20 cellular contexts compared by ENCODE assay signal in genomic region chr17:79927688-79928501, GRCh38.
DNase-seq lines count a peak whose midpoint lies in the region; ATAC-seq, FAIRE-seq and TF ChIP-seq lines count a peak whose summit lies in the region.
"Had no signal": no experiment of that assay in that cellular context is flagged by ENCODE, and none has a peak within 500 bp of the region (broad histone marks: within the 10 kb centered on the region; RNA-seq: fewer than 3 reads in every experiment).

No MANE protein-coding gene starts in this region.

- no peaks in the 10 kb centered on the region for H3K79me1 ChIP-seq in trophoblast cell (ENCODE audit: low read length)

- peak overlapping the region; percentile 11 for H3K4me3 Mint-ChIP-seq in memory B cell
- no peak overlapping the region for H3K4me3 Mint-ChIP-seq in glutamatergic neuron (ENCODE audit: unreplicated experiment)
- H3K4me3 Mint-ChIP-seq: HFFc6 had no signal

- intact Hi-C loops in HepG2 (cut with micrococcal nuclease; ENCODE audit: unreplicated experiment) (loop anchor here (5.0 kb wide), 1 partner anchor 81 kb away; no protein-coding TSS in a partner anchor), right lobe of liver (cut with DNase I) (loop anchor here in 1 of 2 donors (10.0 kb wide), 1 partner anchor 57 kb away; no protein-coding TSS in a partner anchor)

- H4K91ac ChIP-seq in trophoblast cell (ENCODE audit: low read depth, low read length), result no peak overlapping the region

- no peaks in the 10 kb centered on the region for H4K20me1 ChIP-seq in HepG2 (ENCODE audit: insufficient read depth, low read length)
- no peaks in the 10 kb centered on the region for H4K20me1 ChIP-seq in OCI-LY3 (ENCODE audit: insufficient read depth, low read length)

- H4K8ac ChIP-seq in trophoblast cell (ENCODE audit: low read depth, low read length), result no peak overlapping the region

- H3K27ac Mint-ChIP-seq in memory B cell, result no peak overlapping the region
- H3K27ac Mint-ChIP-seq in glutamatergic neuron (ENCODE audit: unreplicated experiment), result no peak overlapping the region
- H3K27ac Mint-ChIP-seq: HFFc6 had no signal

- H3K36me3 Mint-ChIP-seq in memory B cell, result no peaks in the 10 kb centered on the region
- H3K36me3 Mint-ChIP-seq in glutamatergic neuron (ENCODE audit: unreplicated experiment), result no peaks in the 10 kb centered on the region
- H3K36me3 Mint-ChIP-seq: CD8-positive, alpha-beta memory T cell had no signal

- H3K9ac ChIP-seq in HepG2 (ENCODE audit: insufficient read depth, low read depth, low read length) (no peak overlapping the region), OCI-LY3 (ENCODE audit: low read length) (peak overlapping the region; percentile 77; the same call in 1 of the 2 replicates), trophoblast cell (ENCODE audit: low read length) (no peak overlapping the region)

- no peak for DNase-seq in HepG2 (ENCODE audit: low spot score)
- DNase-seq in right lobe of liver, result no peak
- DNase-seq in memory B cell (ENCODE audit: low spot score in 2 of 2), result no peak
- DNase-seq in glutamatergic neuron, result no peak
- DNase-seq in trophoblast cell, result no peak
- DNase-seq: AML-193, DMS153, GOT3, HFFc6, Kasumi-1, NCI-H1105 treated with DMSO at 0.1 percent for 48 hours, NCI-H187 treated with DMSO at 0.1 percent for 48 hours, NCI-H2171, NCI-H510A treated with DMSO at 0.1 percent for 48 hours, Peyer's patch, SHP77 had no signal

- H3K27me3 Mint-ChIP-seq in memory B cell (peaks cover 1% of the 10 kb centered on the region), glutamatergic neuron (ENCODE audit: unreplicated experiment) (peaks cover 16% of the 10 kb centered on the region)

- no peak overlapping the region for H3K23ac ChIP-seq in trophoblast cell (ENCODE audit: low read length)

- H3K27ac ChIP-seq in HepG2 (ENCODE audit: extremely low read length, insufficient read depth, low read length) (no peak overlapping the region), right lobe of liver (no peak overlapping the region), OCI-LY3 (ENCODE audit: low read length) (peak overlapping the region; percentile 98), trophoblast cell (ENCODE audit: low read depth, low read length) (no peak overlapping the region)

- CTCF ChIA-PET in HepG2 (lab: Yijun Ruan, JAX; ENCODE audit: low intra/inter-chr PET ratio, low total read pairs), result no interaction called here

- FAIRE-seq in HepG2 (lab: Jason Lieb, UNC), result no peak

- no peak overlapping the region for H2AFZ ChIP-seq in HepG2 (ENCODE audit: low read length)
- no peak overlapping the region for H2AFZ ChIP-seq in OCI-LY3 (ENCODE audit: low read depth, low read length)
- no peak overlapping the region for H2AFZ ChIP-seq in trophoblast cell (ENCODE audit: insufficient read depth, low read length, poor library complexity)

- H3K18ac ChIP-seq in trophoblast cell (ENCODE audit: low read length), result no peak overlapping the region

- no peaks in the 10 kb centered on the region for H3K27me3 ChIP-seq in HepG2 (ENCODE audit: control insufficient read depth in 1 of 2, insufficient read depth in 2 of 2, low read length in 2 of 2)
- no peaks in the 10 kb centered on the region for H3K27me3 ChIP-seq in right lobe of liver
- no peaks in the 10 kb centered on the region for H3K27me3 ChIP-seq in OCI-LY3 (ENCODE audit: low read depth, low read length)
- H3K27me3 ChIP-seq in trophoblast cell (ENCODE audit: insufficient read depth, low read length), result peaks cover 22% of the 10 kb centered on the region
- H3K27me3 ChIP-seq: Peyer's patch had no signal

- H3K4ac ChIP-seq in trophoblast cell (ENCODE audit: low read depth, low read length), result no peak overlapping the region

- no peak for TF ChIP-seq EP300 in HepG2 (IDR thresholded peaks at IDR 0.05; ENCODE audit: low read depth in 2 of 2, low read length in 2 of 2)
- TF ChIP-seq EP300 in HepG2 (CRISPR knock-in tag; IDR thresholded peaks at IDR 0.05; ENCODE audit: borderline replicate concordance), result peak; percentile 24; the same call in 1 of the 2 replicates

- WGBS in HepG2 (ENCODE audit: low lambda C conversion rate), result 66% methylated on average over 13 of the region's 13 CpGs
- 59% methylated on average over 2 of the region's 13 CpGs for WGBS in right lobe of liver (ENCODE audit: insufficient coverage, low coverage, low lambda C conversion rate, missing lambda C conversion rate)
- 100% methylated on average over 1 of the region's 13 CpGs for WGBS in trophoblast cell (ENCODE audit: extremely low coverage, insufficient coverage, insufficient read length)

- no peak overlapping the region for H2AK5ac ChIP-seq in trophoblast cell (ENCODE audit: low read length)

- no peak overlapping the region for H3K14ac ChIP-seq in trophoblast cell (ENCODE audit: low read length)

- no peak overlapping the region for H2BK12ac ChIP-seq in trophoblast cell (ENCODE audit: low read length)

- H3K9me3 Mint-ChIP-seq in memory B cell (no peaks in the 10 kb centered on the region), glutamatergic neuron (ENCODE audit: unreplicated experiment) (peaks cover 13% of the 10 kb centered on the region)
- H3K9me3 Mint-ChIP-seq: CD8-positive, alpha-beta memory T cell; HFFc6 had no signal

- TF ChIP-seq POLR2A in HepG2 (IDR thresholded peaks at IDR 0.05; ENCODE audit: insufficient read depth in 1 of 2, low read depth in 2 of 2, low read length in 2 of 2), result no peak
- TF ChIP-seq POLR2A in right lobe of liver (IDR thresholded peaks at IDR 0.05), result no peak

- POLR2A ChIA-PET in HepG2 (lab: Yijun Ruan, JAX), result interaction anchor here (1.6 to 3.4 kb wide), 8 partner anchors 59 to 110 kb away, joined by 4 to 76 read pairs (median 8); no protein-coding TSS in a partner anchor

- H3K36me3 ChIP-seq in HepG2 (replicated peaks in 1 of 2; ENCODE audit: control insufficient read depth in 1 of 2, insufficient read depth in 2 of 2, low read length in 2 of 2) (no peaks in the 10 kb centered on the region), right lobe of liver (no peaks in the 10 kb centered on the region), OCI-LY3 (replicated peaks; ENCODE audit: low read depth, low read length) (no peaks in the 10 kb centered on the region), trophoblast cell (ENCODE audit: control insufficient read depth in 1 of 2, insufficient read depth in 2 of 2, low read length in 2 of 2) (no peaks in the 10 kb centered on the region)
- H3K36me3 ChIP-seq: Peyer's patch had no signal

- in situ Hi-C loops in HepG2 (cut with HindIII; ENCODE audit: extremely low pct_ligation_motif_present, low pct_unique_long_range_greater_than_20kb), result loop anchor here (5.0 kb wide), 2 partner anchors 64 to 86 kb away; no protein-coding TSS in a partner anchor

- H2BK120ac ChIP-seq in trophoblast cell (ENCODE audit: insufficient read depth, low read length, poor library complexity), result no peak overlapping the region

- no peak overlapping the region for H2BK5ac ChIP-seq in trophoblast cell (ENCODE audit: low read depth, low read length, poor library complexity)

- H3K9me3 ChIP-seq in HepG2 (ENCODE audit: low read length) (no peaks in the 10 kb centered on the region), right lobe of liver (no peaks in the 10 kb centered on the region), OCI-LY3 (ENCODE audit: insufficient read depth, low read length) (no peaks in the 10 kb centered on the region), trophoblast cell (ENCODE audit: insufficient read depth, low read depth, low read length) (peaks cover 2% of the 10 kb centered on the region)
- H3K9me3 ChIP-seq: Peyer's patch had no signal

- H3K4me3 ChIP-seq in HepG2 (replicated peaks in 1 of 3; ENCODE audit: insufficient read depth in 1 of 3, low read depth in 2 of 3, low read length in 3 of 3), result peak overlapping the region in 1 of 3 experiments; percentile 53; a peak in 2 of 6 replicates
- H3K4me3 ChIP-seq in right lobe of liver, result no peak overlapping the region
- no peak overlapping the region for H3K4me3 ChIP-seq in OCI-LY3 (ENCODE audit: low read length)
- no peak overlapping the region for H3K4me3 ChIP-seq in trophoblast cell (ENCODE audit: low read depth, low read length)
- H3K4me3 ChIP-seq: Peyer's patch had no signal

- ATAC-seq in HepG2 (no peak), right lobe of liver (no peak), memory B cell (ENCODE audit: low read depth) (no peak), HG03378 (IDR thresholded peaks at IDR 0.05; ENCODE audit: unreplicated experiment) (no peak), HG02610 (IDR thresholded peaks at IDR 0.05; ENCODE audit: unreplicated experiment) (no peak)

- H3K4me1 ChIP-seq in HepG2 (ENCODE audit: insufficient read depth, low read length), result peaks cover 83% of the 10 kb centered on the region
- H3K4me1 ChIP-seq in right lobe of liver, result peaks cover 0 to 35% (median 2%) of the 10 kb centered on the region in 4 donors
- H3K4me1 ChIP-seq in OCI-LY3 (ENCODE audit: low read length), result peaks cover 96% of the 10 kb centered on the region
- peaks cover 0 to 2% of the 10 kb centered on the region in 2 experiments for H3K4me1 ChIP-seq in trophoblast cell (ENCODE audit: control insufficient read depth in 1 of 2, insufficient read depth in 2 of 2, low read length in 2 of 2)

- no peak for TF ChIP-seq RAD21 in HepG2 (CRISPR knock-in tag; IDR thresholded peaks at IDR 0.05)

- peak overlapping the region; percentile 66 for H3K4me2 ChIP-seq in HepG2 (ENCODE audit: low read depth, low read length)
- peak overlapping the region; percentile 50 for H3K4me2 ChIP-seq in OCI-LY3 (ENCODE audit: low read length)
- H3K4me2 ChIP-seq in trophoblast cell (ENCODE audit: low read length), result no peak overlapping the region

- TF ChIP-seq CTCF in HepG2 (CRISPR knock-in tag; IDR thresholded peaks at IDR 0.05) (no peak), right lobe of liver (IDR thresholded peaks at IDR 0.05) (no peak), OCI-LY3 (IDR thresholded peaks at IDR 0.05; ENCODE audit: low read depth, low read length) (no peak), glutamatergic neuron (IDR thresholded peaks at IDR 0.05; ENCODE audit: partially characterized antibody, unreplicated experiment) (no peak)

- BruUV-seq in HepG2 (replicated peaks; lab: Mats Ljungman, UMichigan), result no TSS peak

- H3K79me2 ChIP-seq in HepG2 (ENCODE audit: insufficient read depth, low read length) (no peaks in the 10 kb centered on the region), OCI-LY3 (ENCODE audit: low read length) (peaks cover 8% of the 10 kb centered on the region), trophoblast cell (ENCODE audit: control insufficient read depth, insufficient read depth, low read length, poor library complexity) (no peaks in the 10 kb centered on the region)

- peaks cover 25% of the 10 kb centered on the region for H3K4me1 Mint-ChIP-seq in memory B cell
- peaks cover 2% of the 10 kb centered on the region for H3K4me1 Mint-ChIP-seq in glutamatergic neuron (ENCODE audit: low read depth, unreplicated experiment)

- H4K12ac ChIP-seq in trophoblast cell (ENCODE audit: low read depth, low read length), result no peak overlapping the region

TF ChIP-seq in HepG2, 621 proteins besides CTCF, POLR2A, EP300 and RAD21 (continues in another document):
- no peak for TF ChIP-seq ZNF138 (CRISPR knock-in tag; IDR thresholded peaks at IDR 0.05; ENCODE audit: low read depth)
